In the genomic region with DNA sequence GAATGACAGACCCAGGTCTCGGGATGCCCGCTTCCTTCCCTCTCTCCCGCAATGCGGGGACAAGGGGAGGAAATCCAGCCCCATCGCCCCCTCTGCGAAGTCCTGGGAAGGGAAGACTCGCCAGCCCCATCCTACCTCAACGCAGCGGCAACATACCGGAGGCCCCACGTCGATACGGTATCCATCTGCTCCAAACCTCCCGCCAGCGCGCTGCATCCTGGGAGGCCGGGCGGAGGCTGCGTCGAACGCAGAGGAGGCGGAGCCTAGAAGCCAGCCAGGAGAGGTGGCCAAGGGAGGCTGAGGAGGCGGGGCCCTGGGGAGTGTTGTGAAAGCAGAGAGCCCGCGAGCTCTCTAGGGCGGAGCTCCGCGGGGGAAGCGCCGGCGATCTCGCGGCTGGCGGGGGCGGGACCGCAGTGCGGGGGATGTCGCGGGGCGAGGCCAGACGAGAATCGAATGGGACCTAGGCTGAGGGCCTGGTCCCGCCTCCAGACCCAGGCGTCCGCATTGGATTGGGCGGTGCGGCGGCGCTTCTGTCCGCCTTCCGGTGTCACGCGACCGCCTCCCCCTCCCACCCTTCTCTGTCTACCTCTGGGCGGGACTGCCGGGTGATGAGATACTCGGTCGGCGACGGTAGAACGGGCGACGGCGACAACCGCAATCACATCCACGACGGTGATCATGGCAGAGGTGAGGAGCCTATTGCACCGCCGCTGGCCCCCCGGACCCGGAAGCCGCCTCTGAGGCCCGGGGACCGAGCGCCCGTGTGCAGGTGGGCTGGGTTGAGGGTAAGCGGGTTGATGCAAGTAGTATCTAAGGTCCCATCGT, we compare ENCODE assay signal across 8 cellular contexts. TPM values are rescaled to one million over a fixed set of nuclear protein-coding genes. Genes with fewer than 3 reads are reported as not detected.
A peak's percentile ranks its signal among the peaks of the same experiment; 100 is the strongest.
DNase-seq lines count a peak whose midpoint lies in the region; ATAC-seq, FAIRE-seq and TF ChIP-seq lines count a peak whose summit lies in the region.

TSS of gene FANCB (minus strand) at position 219 of the 825 bp plus-strand sequence. CDS start 7,559 bp downstream, outside the sequence.
TSS of gene MOSPD2 (plus strand) at position 571 of the 825 bp plus-strand sequence. CDS start at position 679, 108 bp downstream.

- ATAC-seq in GM18505 (IDR thresholded peaks at IDR 0.05; ENCODE audit: unreplicated experiment) = peak; percentile 95
- peak; percentile 95 for ATAC-seq in HG02970 (IDR thresholded peaks at IDR 0.05; ENCODE audit: low FRiP score, unreplicated experiment)
- peak; percentile 97 to 100 (median 99) for ATAC-seq in psoas muscle

- TF ChIP-seq CTCF in ascending aorta (IDR thresholded peaks at IDR 0.05) (no peak), right atrium auricular region (IDR thresholded peaks at IDR 0.05) (no peak), psoas muscle (IDR thresholded peaks at IDR 0.05) (no peak)

- H3K9me3 ChIP-seq in ascending aorta (no peaks in the 10 kb centered on the region), right atrium auricular region (no peaks in the 10 kb centered on the region), psoas muscle (peaks cover 1% of the 10 kb centered on the region)

- peak; percentile 59 for TF ChIP-seq POLR2A in GM18505 (IDR thresholded peaks at IDR 0.05; ENCODE audit: borderline replicate concordance, extremely low read depth, insufficient read depth, insufficient read length)

- H3K4me3 ChIP-seq in ascending aorta = peak within 1 kb of the TSS; percentile 83 to 90
- H3K4me3 ChIP-seq in right atrium auricular region = peak within 1 kb of the TSS; percentile 59 to 67
- peak within 1 kb of the TSS; percentile 79 for H3K4me3 ChIP-seq in psoas muscle

- H3K36me3 ChIP-seq in ascending aorta (no peaks in the 10 kb centered on the region), right atrium auricular region (no peaks in the 10 kb centered on the region), psoas muscle (ENCODE audit: insufficient read depth in 1 of 2, low read depth in 1 of 2) (no peaks in the 10 kb centered on the region)

- 0 to 32% (median 1%) methylated on average over 27 to 77 of the region's 78 CpGs for WGBS in psoas muscle, 3 donors

- no peaks in the 10 kb centered on the region for H3K4me1 ChIP-seq in ascending aorta
- H3K4me1 ChIP-seq in right atrium auricular region = peaks cover 0 to 8% of the 10 kb centered on the region in 2 donors
- no peaks in the 10 kb centered on the region for H3K4me1 ChIP-seq in psoas muscle

- H3K27me3 ChIP-seq in ascending aorta = no peaks in the 10 kb centered on the region
- no peaks in the 10 kb centered on the region for H3K27me3 ChIP-seq in right atrium auricular region
- no peaks in the 10 kb centered on the region for H3K27me3 ChIP-seq in psoas muscle (ENCODE audit: insufficient read depth in 3 of 3, low read length in 2 of 3)

- DNase-seq in NCI-H187 treated with DMSO at 0.1 percent for 48 hours (lab: John Stamatoyannopoulos, UW) (peak; percentile 84), T-helper 2 cell (peak; percentile 84 to 98 (median 93)), ascending aorta (ENCODE audit: low spot score in 2 of 2) (peak; percentile 81 to 96), right atrium auricular region (ENCODE audit: low spot score) (peak; percentile 92), psoas muscle (peak; percentile 92 to 97), urothelium cell line (ENCODE audit: low spot score) (peak; percentile 79)

- no peak for FAIRE-seq in urothelium cell line (lab: Jason Lieb, UNC)

- H3K27ac ChIP-seq in ascending aorta (peak within 1 kb of the TSS; percentile 77 to 80), right atrium auricular region (peak within 1 kb of the TSS; percentile 68 to 80), psoas muscle (peak within 1 kb of the TSS; percentile 74)

- intact Hi-C loops in ascending aorta (cut with DNase I) (loop anchor here (5.0 kb wide), 1 partner anchor 49 kb away; no protein-coding TSS in a partner anchor), psoas muscle (cut with DNase I) (no loop called here)

RNA-seq across cellular contexts. Expression of gene FANCB, which starts in this region (rescaled TPM):
- total RNA-seq in ascending aorta (not detected), right atrium auricular region (under 1 TPM; 0.47 to 0.59 TPM), psoas muscle (under 1 TPM; 0.11 to 0.32 (median 0.19) TPM)
- under 1 TPM; 0.11 to 0.40 (median 0.20) TPM for polyA plus RNA-seq in psoas muscle

RNA-seq across cellular contexts. Expression of gene MOSPD2, which starts in this region (rescaled TPM):
- 15.0 TPM for total RNA-seq in ascending aorta
- total RNA-seq in right atrium auricular region = 1 to 10 TPM; 4.3 to 9.6 TPM
- total RNA-seq in psoas muscle = 1 to 10 TPM; 2.2 to 3.5 (median 3.3) TPM
- polyA plus RNA-seq in psoas muscle = 1 to 10 TPM; 1.2 to 2.3 (median 1.6) TPM

Comparison
In these comparisons a context has a peak if more than half of its experiments do, and no peak if none do; other contexts are left out.
1. Peak in every context shown above with its lines: DNase-seq, ATAC-seq, H3K4me3 ChIP-seq and H3K27ac ChIP-seq.